8 cellular contexts compared by ENCODE assay signal in the genomic region with DNA sequence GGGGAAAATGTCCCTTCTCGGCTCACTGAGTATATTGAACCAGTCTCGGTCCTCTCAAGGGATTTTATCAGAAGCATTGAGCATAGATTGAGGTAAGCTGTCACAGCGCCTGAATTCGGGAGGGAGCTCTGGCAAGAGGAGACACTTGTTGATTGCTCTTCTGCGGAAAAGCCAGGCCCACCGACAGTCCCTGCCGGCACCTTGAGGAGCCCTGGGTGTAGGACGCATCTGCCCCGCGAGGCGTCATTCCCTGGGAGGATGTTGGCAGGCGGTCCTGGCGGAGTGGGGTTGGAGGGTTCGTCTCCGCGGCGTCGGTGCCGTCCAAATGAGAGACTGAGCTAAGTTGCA. TPM values are rescaled to one million over a fixed set of nuclear protein-coding genes. Genes with fewer than 3 reads are reported as not detected.
DNase-seq lines count a peak whose midpoint lies in the region; ATAC-seq and TF ChIP-seq lines count a peak whose summit lies in the region.

No MANE protein-coding gene starts in this region.

- peaks cover 32% of the 10 kb centered on the region for H3K36me3 Mint-ChIP-seq in Calu3 (ENCODE audit: insufficient read depth, unreplicated experiment)
- peaks cover 8% of the 10 kb centered on the region for H3K36me3 Mint-ChIP-seq in activated CD4-positive, alpha-beta T cell treated with anti-CD3 and anti-CD28 coated beads, Interleukin-2, amount 10 ng/mL, durations not matched to agents 24 days and 14 days (ENCODE audit: low read depth)

- peak overlapping the region; percentile 85 to 90 for H3K27ac ChIP-seq in left lung

- intact Hi-C loops in Calu3 (cut with micrococcal nuclease; ENCODE audit: unreplicated experiment) (no loop called here), left lung (cut with DNase I) (no loop called here)
- intact Hi-C loops in activated CD4-positive, alpha-beta T cell treated with anti-CD3 and anti-CD28 coated beads, Interleukin-2, amount 10 ng/mL, durations not matched to agents 24 days and 14 days (cut with micrococcal nuclease) = no loop called here

- ATAC-seq in left lung (peak; percentile 3), HG03159 (IDR thresholded peaks at IDR 0.05; ENCODE audit: unreplicated experiment) (no peak)

- H3K9me3 ChIP-seq in left lung = no peaks in the 10 kb centered on the region

- peak overlapping the region; percentile 97 for H3K4me3 Mint-ChIP-seq in Calu3 (ENCODE audit: low read depth, unreplicated experiment)
- H3K4me3 Mint-ChIP-seq in activated CD4-positive, alpha-beta T cell treated with anti-CD3 and anti-CD28 coated beads, Interleukin-2, amount 10 ng/mL, durations not matched to agents 24 days and 14 days = peak overlapping the region; percentile 100

- no peak for TF ChIP-seq CTCF in Calu3 (IDR thresholded peaks at IDR 0.05; ENCODE audit: unreplicated experiment)
- no peak for TF ChIP-seq CTCF in left lung (IDR thresholded peaks at IDR 0.05)

- no peaks in the 10 kb centered on the region for H3K36me3 ChIP-seq in left lung

- no peaks in the 10 kb centered on the region for H3K9me3 Mint-ChIP-seq in Calu3 (ENCODE audit: low read depth, unreplicated experiment)
- no peaks in the 10 kb centered on the region for H3K9me3 Mint-ChIP-seq in activated CD4-positive, alpha-beta T cell treated with anti-CD3 and anti-CD28 coated beads, Interleukin-2, amount 10 ng/mL, durations not matched to agents 24 days and 14 days

- DNase-seq in Calu3 = peak; percentile 13
- peak; percentile 21 for DNase-seq in HuH-7.5 (ENCODE audit: low spot score)
- peak; percentile 80 for DNase-seq in activated CD4-positive, alpha-beta T cell treated with anti-CD3 and anti-CD28 coated beads, Interleukin-2, amount 10 ng/mL, durations not matched to agents 24 days and 14 days
- DNase-seq in dermis blood vessel endothelial cell = peak; percentile 54
- peak; percentile 51 to 89 for DNase-seq in left lung
- DNase-seq in stimulated activated CD4-positive, alpha-beta T cell treated with anti-CD3 and anti-CD28 coated beads, Interleukin-4, amount 100 ng/mL, for 1 hour = peak; percentile 33
- no peak for DNase-seq in SIG-M5 (lab: John Stamatoyannopoulos, UW)

- H3K27me3 Mint-ChIP-seq in Calu3 (ENCODE audit: unreplicated experiment) = no peaks in the 10 kb centered on the region
- H3K27me3 Mint-ChIP-seq in activated CD4-positive, alpha-beta T cell treated with anti-CD3 and anti-CD28 coated beads, Interleukin-2, amount 10 ng/mL, durations not matched to agents 24 days and 14 days = no peaks in the 10 kb centered on the region

- CTCF ChIA-PET in Calu3 (lab: Charles Lee) = interaction anchor here (0.8 to 1.5 kb wide), 2 partner anchors 71 to 210 kb away, joined by 3 read pairs; partner anchors contain the start of gene GSTA4

- H3K27me3 ChIP-seq in left lung = no peaks in the 10 kb centered on the region

- BruUV-seq in Calu3 (replicated peaks; lab: Mats Ljungman, UMichigan) = no TSS peak

- H3K4me1 Mint-ChIP-seq in Calu3 (ENCODE audit: low read depth, unreplicated experiment) = peaks cover 8% of the 10 kb centered on the region
- peaks cover 40% of the 10 kb centered on the region for H3K4me1 Mint-ChIP-seq in activated CD4-positive, alpha-beta T cell treated with anti-CD3 and anti-CD28 coated beads, Interleukin-2, amount 10 ng/mL, durations not matched to agents 24 days and 14 days

- peaks cover 12 to 58% of the 10 kb centered on the region in 2 donors for H3K4me1 ChIP-seq in left lung

- peak overlapping the region; percentile 86 to 98 for H3K4me3 ChIP-seq in left lung

- no peak overlapping the region for H3K27ac Mint-ChIP-seq in Calu3 (ENCODE audit: unreplicated experiment)
- H3K27ac Mint-ChIP-seq in activated CD4-positive, alpha-beta T cell treated with anti-CD3 and anti-CD28 coated beads, Interleukin-2, amount 10 ng/mL, durations not matched to agents 24 days and 14 days = peak overlapping the region; percentile 82

RNA-seq across cellular contexts. Expression of gene FBXO9, which starts 0.8 kb away (rescaled TPM):
- total RNA-seq in Calu3 (2022) (91.2 and 94.5 TPM in 2 replicates), dermis blood vessel endothelial cell (36.9 and 41.6 TPM in 2 replicates), left lung (100 to 1,000 TPM in 1 of 2 donors, 10 to 100 TPM in 1; 77.6 to 111 TPM)
- 65.2 and 67.1 TPM in 2 replicates for total RNA-seq in activated CD4-positive, alpha-beta T cell treated with anti-CD3 and anti-CD28 coated beads, Interleukin-2, amount 10 ng/mL, durations not matched to agents 24 days and 14 days

RNA-seq across cellular contexts. Expression of gene CILK1, which starts 4.4 kb away (rescaled TPM):
- 4.1 and 4.7 TPM in 2 replicates for total RNA-seq in Calu3 (2022)
- total RNA-seq in activated CD4-positive, alpha-beta T cell treated with anti-CD3 and anti-CD28 coated beads, Interleukin-2, amount 10 ng/mL, durations not matched to agents 24 days and 14 days = 10.2 TPM in 2 replicates
- total RNA-seq in dermis blood vessel endothelial cell = 4.6 and 6.8 TPM in 2 replicates
- total RNA-seq in left lung = 10 to 100 TPM; 12.3 to 13.7 TPM
